8 cellular contexts compared by ENCODE assay signal in the genomic region with DNA sequence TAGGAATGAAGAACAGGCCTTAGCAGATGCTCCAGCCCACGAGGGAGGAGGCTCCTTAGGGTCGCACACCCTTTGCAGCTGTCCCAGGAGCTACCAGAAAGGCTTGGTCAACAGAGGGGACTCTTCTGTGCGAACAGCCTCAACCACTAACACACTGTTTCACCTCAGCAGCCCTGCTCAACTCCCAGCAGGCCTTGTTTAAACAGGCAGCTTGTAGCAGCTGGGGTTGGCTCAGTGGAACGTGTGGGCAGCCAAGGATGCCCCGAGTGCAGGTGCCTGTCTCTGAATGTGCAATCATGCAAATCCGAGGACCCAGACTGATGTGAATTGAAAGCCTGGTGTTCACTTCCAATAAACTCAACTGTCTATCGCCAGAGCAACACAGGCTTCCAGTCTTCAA.
A peak's percentile ranks its signal among the peaks of the same experiment; 100 is the strongest.
DNase-seq lines count a peak whose midpoint lies in the region; ATAC-seq and TF ChIP-seq lines count a peak whose summit lies in the region.

No MANE protein-coding gene starts in this region.

- H3K9me3 Mint-ChIP-seq in activated naive CD4-positive, alpha-beta T cell treated with anti-CD3 and anti-CD28 coated beads, Interleukin-2, amount 50 U/mL, for 72 hours, result peaks cover 9 to 25% of the 10 kb centered on the region in 2 donors
- peaks cover 8% of the 10 kb centered on the region for H3K9me3 Mint-ChIP-seq in activated naive CD4-positive, alpha-beta T cell treated with anti-CD3 and anti-CD28 coated beads, Interleukin-2, amount 10 ng/mL, durations not matched to agents 7 days and 5 days
- peaks cover 6% of the 10 kb centered on the region for H3K9me3 Mint-ChIP-seq in stimulated activated memory B cell treated with anti-CD40 and anti-IgM and Interleukin-4, amounts not matched to agents 10 μg/mL and 1 μg/mL and 100 μg/mL, for 72 hours

- H3K4me3 Mint-ChIP-seq in activated naive CD4-positive, alpha-beta T cell treated with anti-CD3 and anti-CD28 coated beads, Interleukin-2, amount 10 ng/mL, durations not matched to agents 7 days and 5 days, result no peak overlapping the region
- H3K4me3 Mint-ChIP-seq in stimulated activated memory B cell treated with anti-CD40 and anti-IgM and Interleukin-4, amounts not matched to agents 10 μg/mL and 1 μg/mL and 100 μg/mL, for 72 hours, result peak overlapping the region; percentile 61

- peak; percentile 29 to 57 for DNase-seq in activated naive CD4-positive, alpha-beta T cell treated with anti-CD3 and anti-CD28 coated beads, Interleukin-2, amount 50 U/mL, for 72 hours (ENCODE audit: low spot score in 2 of 2)
- DNase-seq in activated naive CD4-positive, alpha-beta T cell treated with anti-CD3 and anti-CD28 coated beads, Interleukin-2, amount 10 ng/mL, durations not matched to agents 7 days and 5 days, result no peak
- DNase-seq in NCI-H526 (lab: John Stamatoyannopoulos, UW) (peak; percentile 90 to 94), adrenal gland (no peak), epidermal melanocyte (ENCODE audit: insufficient read length, low spot score) (no peak)

- H3K27me3 ChIP-seq in adrenal gland, result no peaks in the 10 kb centered on the region

- no peaks in the 10 kb centered on the region for H3K9me3 ChIP-seq in adrenal gland (replicated peaks in 1 of 3)

- H3K4me1 ChIP-seq in adrenal gland (replicated peaks in 1 of 2), result no peaks in the 10 kb centered on the region

- WGBS in adrenal gland, 4 donors, result 80 to 93% (median 88%) methylated on average over 5 to 7 of the region's 7 CpGs

- H3K36me3 ChIP-seq in adrenal gland (replicated peaks in 1 of 2), result no peaks in the 10 kb centered on the region

- intact Hi-C loops in adrenal gland (cut with DNase I), result no loop called here

- no peak overlapping the region for H3K4me3 ChIP-seq in adrenal gland

- peak; percentile 69 to 87 for ATAC-seq in activated naive CD4-positive, alpha-beta T cell treated with anti-CD3 and anti-CD28 coated beads, Interleukin-2, amount 50 U/mL, for 72 hours
- ATAC-seq in HG02943 (IDR thresholded peaks at IDR 0.05; ENCODE audit: low read depth, unreplicated experiment) (peak; percentile 92), SK-N-SH treated with all-trans-retinoic acid at 6 μM for 48 hours (no peak)
- ATAC-seq in stimulated activated memory B cell treated with anti-CD40 and anti-IgM and Interleukin-4, amounts not matched to agents 10 μg/mL and 1 μg/mL and 100 μg/mL, for 72 hours, result peak; percentile 96

- peaks cover 7% of the 10 kb centered on the region for H3K4me1 Mint-ChIP-seq in activated naive CD4-positive, alpha-beta T cell treated with anti-CD3 and anti-CD28 coated beads, Interleukin-2, amount 10 ng/mL, durations not matched to agents 7 days and 5 days
- H3K4me1 Mint-ChIP-seq in stimulated activated memory B cell treated with anti-CD40 and anti-IgM and Interleukin-4, amounts not matched to agents 10 μg/mL and 1 μg/mL and 100 μg/mL, for 72 hours, result peaks cover 60% of the 10 kb centered on the region

- peak overlapping the region; percentile 76 to 88 for H3K27ac Mint-ChIP-seq in activated naive CD4-positive, alpha-beta T cell treated with anti-CD3 and anti-CD28 coated beads, Interleukin-2, amount 50 U/mL, for 72 hours
- H3K27ac Mint-ChIP-seq in activated naive CD4-positive, alpha-beta T cell treated with anti-CD3 and anti-CD28 coated beads, Interleukin-2, amount 10 ng/mL, durations not matched to agents 7 days and 5 days, result no peak overlapping the region
- peak overlapping the region; percentile 97 for H3K27ac Mint-ChIP-seq in stimulated activated memory B cell treated with anti-CD40 and anti-IgM and Interleukin-4, amounts not matched to agents 10 μg/mL and 1 μg/mL and 100 μg/mL, for 72 hours

- no peaks in the 10 kb centered on the region for H3K27me3 Mint-ChIP-seq in activated naive CD4-positive, alpha-beta T cell treated with anti-CD3 and anti-CD28 coated beads, Interleukin-2, amount 10 ng/mL, durations not matched to agents 7 days and 5 days
- no peaks in the 10 kb centered on the region for H3K27me3 Mint-ChIP-seq in stimulated activated memory B cell treated with anti-CD40 and anti-IgM and Interleukin-4, amounts not matched to agents 10 μg/mL and 1 μg/mL and 100 μg/mL, for 72 hours

- peaks cover 20 to 30% of the 10 kb centered on the region in 2 donors for H3K36me3 Mint-ChIP-seq in activated naive CD4-positive, alpha-beta T cell treated with anti-CD3 and anti-CD28 coated beads, Interleukin-2, amount 50 U/mL, for 72 hours
- peaks cover 6% of the 10 kb centered on the region for H3K36me3 Mint-ChIP-seq in activated naive CD4-positive, alpha-beta T cell treated with anti-CD3 and anti-CD28 coated beads, Interleukin-2, amount 10 ng/mL, durations not matched to agents 7 days and 5 days
- H3K36me3 Mint-ChIP-seq in stimulated activated memory B cell treated with anti-CD40 and anti-IgM and Interleukin-4, amounts not matched to agents 10 μg/mL and 1 μg/mL and 100 μg/mL, for 72 hours, result peaks cover 6% of the 10 kb centered on the region

- TF ChIP-seq CTCF in adrenal gland (IDR thresholded peaks at IDR 0.05), result no peak

- no peak for TF ChIP-seq POLR2A in adrenal gland (IDR thresholded peaks at IDR 0.05)

- CTCF ChIA-PET in activated naive CD4-positive, alpha-beta T cell treated with anti-CD3 and anti-CD28 coated beads, Interleukin-2, amount 10 ng/mL, durations not matched to agents 7 days and 5 days (lab: Charles Lee), result interaction anchor here (1.5 kb wide), 1 partner anchor 31 kb away, joined by 4 read pairs; no protein-coding TSS in a partner anchor

- peak overlapping the region in 1 of 5 donors; percentile 75 for H3K27ac ChIP-seq in adrenal gland

TF ChIP-seq in SK-N-SH treated with all-trans-retinoic acid at 6 μM for 48 hours, 23 proteins besides CTCF, POLR2A, EP300 and RAD21 (continues in another document):
- TF ChIP-seq, protein P1, sequence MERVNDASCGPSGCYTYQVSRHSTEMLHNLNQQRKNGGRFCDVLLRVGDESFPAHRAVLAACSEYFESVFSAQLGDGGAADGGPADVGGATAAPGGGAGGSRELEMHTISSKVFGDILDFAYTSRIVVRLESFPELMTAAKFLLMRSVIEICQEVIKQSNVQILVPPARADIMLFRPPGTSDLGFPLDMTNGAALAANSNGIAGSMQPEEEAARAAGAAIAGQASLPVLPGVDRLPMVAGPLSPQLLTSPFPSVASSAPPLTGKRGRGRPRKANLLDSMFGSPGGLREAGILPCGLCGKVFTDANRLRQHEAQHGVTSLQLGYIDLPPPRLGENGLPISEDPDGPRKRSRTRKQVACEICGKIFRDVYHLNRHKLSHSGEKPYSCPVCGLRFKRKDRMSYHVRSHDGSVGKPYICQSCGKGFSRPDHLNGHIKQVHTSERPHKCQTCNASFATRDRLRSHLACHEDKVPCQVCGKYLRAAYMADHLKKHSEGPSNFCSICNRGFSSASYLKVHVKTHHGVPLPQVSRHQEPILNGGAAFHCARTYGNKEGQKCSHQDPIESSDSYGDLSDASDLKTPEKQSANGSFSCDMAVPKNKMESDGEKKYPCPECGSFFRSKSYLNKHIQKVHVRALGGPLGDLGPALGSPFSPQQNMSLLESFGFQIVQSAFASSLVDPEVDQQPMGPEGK (CRISPR knock-in tag; IDR thresholded peaks at IDR 0.05; ENCODE audit: borderline replicate concordance), result no peak
- TF ChIP-seq TCF4 (CRISPR knock-in tag; IDR thresholded peaks at IDR 0.05; ENCODE audit: borderline replicate concordance) (no peak), ESRRG (CRISPR knock-in tag; IDR thresholded peaks at IDR 0.05) (no peak), TOX (CRISPR knock-in tag; IDR thresholded peaks at IDR 0.05; ENCODE audit: borderline replicate concordance) (no peak), RARB (CRISPR knock-in tag; IDR thresholded peaks at IDR 0.05) (no peak), ZFP3 (CRISPR knock-in tag; IDR thresholded peaks at IDR 0.05) (no peak), ZNF8 (CRISPR knock-in tag; IDR thresholded peaks at IDR 0.05) (no peak), ARNTL (CRISPR knock-in tag; IDR thresholded peaks at IDR 0.05; ENCODE audit: borderline replicate concordance, low read depth) (no peak), ZNF565 (CRISPR knock-in tag; conservative IDR thresholded peaks at IDR 0.05; ENCODE audit: low read depth) (no peak), BACH2 (CRISPR knock-in tag; IDR thresholded peaks at IDR 0.05; ENCODE audit: borderline replicate concordance) (no peak)
- TF ChIP-seq, protein P2, sequence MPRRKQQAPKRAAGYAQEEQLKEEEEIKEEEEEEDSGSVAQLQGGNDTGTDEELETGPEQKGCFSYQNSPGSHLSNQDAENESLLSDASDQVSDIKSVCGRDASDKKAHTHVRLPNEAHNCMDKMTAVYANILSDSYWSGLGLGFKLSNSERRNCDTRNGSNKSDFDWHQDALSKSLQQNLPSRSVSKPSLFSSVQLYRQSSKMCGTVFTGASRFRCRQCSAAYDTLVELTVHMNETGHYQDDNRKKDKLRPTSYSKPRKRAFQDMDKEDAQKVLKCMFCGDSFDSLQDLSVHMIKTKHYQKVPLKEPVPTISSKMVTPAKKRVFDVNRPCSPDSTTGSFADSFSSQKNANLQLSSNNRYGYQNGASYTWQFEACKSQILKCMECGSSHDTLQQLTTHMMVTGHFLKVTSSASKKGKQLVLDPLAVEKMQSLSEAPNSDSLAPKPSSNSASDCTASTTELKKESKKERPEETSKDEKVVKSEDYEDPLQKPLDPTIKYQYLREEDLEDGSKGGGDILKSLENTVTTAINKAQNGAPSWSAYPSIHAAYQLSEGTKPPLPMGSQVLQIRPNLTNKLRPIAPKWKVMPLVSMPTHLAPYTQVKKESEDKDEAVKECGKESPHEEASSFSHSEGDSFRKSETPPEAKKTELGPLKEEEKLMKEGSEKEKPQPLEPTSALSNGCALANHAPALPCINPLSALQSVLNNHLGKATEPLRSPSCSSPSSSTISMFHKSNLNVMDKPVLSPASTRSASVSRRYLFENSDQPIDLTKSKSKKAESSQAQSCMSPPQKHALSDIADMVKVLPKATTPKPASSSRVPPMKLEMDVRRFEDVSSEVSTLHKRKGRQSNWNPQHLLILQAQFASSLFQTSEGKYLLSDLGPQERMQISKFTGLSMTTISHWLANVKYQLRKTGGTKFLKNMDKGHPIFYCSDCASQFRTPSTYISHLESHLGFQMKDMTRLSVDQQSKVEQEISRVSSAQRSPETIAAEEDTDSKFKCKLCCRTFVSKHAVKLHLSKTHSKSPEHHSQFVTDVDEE (CRISPR knock-in tag; IDR thresholded peaks at IDR 0.05), result no peak
- TF ChIP-seq, protein P3, sequence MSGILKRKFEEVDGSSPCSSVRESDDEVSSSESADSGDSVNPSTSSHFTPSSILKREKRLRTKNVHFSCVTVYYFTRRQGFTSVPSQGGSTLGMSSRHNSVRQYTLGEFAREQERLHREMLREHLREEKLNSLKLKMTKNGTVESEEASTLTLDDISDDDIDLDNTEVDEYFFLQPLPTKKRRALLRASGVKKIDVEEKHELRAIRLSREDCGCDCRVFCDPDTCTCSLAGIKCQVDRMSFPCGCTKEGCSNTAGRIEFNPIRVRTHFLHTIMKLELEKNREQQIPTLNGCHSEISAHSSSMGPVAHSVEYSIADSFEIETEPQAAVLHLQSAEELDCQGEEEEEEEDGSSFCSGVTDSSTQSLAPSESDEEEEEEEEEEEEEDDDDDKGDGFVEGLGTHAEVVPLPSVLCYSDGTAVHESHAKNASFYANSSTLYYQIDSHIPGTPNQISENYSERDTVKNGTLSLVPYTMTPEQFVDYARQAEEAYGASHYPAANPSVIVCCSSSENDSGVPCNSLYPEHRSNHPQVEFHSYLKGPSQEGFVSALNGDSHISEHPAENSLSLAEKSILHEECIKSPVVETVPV (CRISPR knock-in tag; IDR thresholded peaks at IDR 0.05), result no peak

Comparison
In these comparisons a context has a peak if more than half of its experiments do, and no peak if none do; other contexts are left out.
1. DNase-seq: peak in activated naive CD4-positive, alpha-beta T cell treated with anti-CD3 and anti-CD28 coated beads, Interleukin-2, amount 50 U/mL, for 72 hours (2 of 2) and NCI-H526 (2 of 2); none in activated naive CD4-positive, alpha-beta T cell treated with anti-CD3 and anti-CD28 coated beads, Interleukin-2, amount 10 ng/mL, durations not matched to agents 7 days and 5 days (single experiment), adrenal gland (0 of 7) and epidermal melanocyte (single experiment).